Comparison of ENCODE assay signal across 20 cellular contexts in the genomic region with DNA sequence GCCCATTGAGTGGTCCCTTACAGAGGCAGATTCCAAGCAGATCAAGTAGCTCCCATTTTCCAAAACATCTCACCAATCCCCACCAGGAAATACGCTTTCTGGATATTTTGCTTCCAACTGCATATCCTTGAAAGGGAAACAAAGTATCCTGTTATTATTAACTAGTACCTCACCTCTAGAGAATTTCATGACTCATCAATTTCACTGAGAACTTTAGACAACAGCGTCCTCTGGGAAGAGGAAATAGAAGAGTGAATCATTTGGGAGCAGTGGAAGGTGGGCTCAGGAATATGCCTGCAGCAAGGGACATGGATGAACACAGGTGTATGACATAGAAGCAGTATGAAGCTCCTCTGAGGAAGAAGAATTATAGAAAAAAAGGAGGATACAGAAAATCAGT.
DNase-seq lines count a peak whose midpoint lies in the region; ATAC-seq, FAIRE-seq and TF ChIP-seq lines count a peak whose summit lies in the region.
"Had no signal": no experiment of that assay in that cellular context is flagged by ENCODE, and none has a peak within 500 bp of the region (broad histone marks: within the 10 kb centered on the region; RNA-seq: fewer than 3 reads in every experiment).

No MANE protein-coding gene starts in this region.

- H3K4me1 ChIP-seq in A673 (ENCODE audit: insufficient read depth, low read length, poor library complexity, severe bottlenecking) = no peaks in the 10 kb centered on the region
- H3K4me1 ChIP-seq: gastrocnemius medialis, transverse colon had no signal

- ATAC-seq in HG03442 (IDR thresholded peaks at IDR 0.05; ENCODE audit: unreplicated experiment) = no peak
- ATAC-seq: activated CD8-positive, alpha-beta T cell treated with anti-CD3 and anti-CD28 coated beads for 36 hours; gastrocnemius medialis; left cardiac atrium; natural killer cell treated with Interleukin-12 subunit alpha and Interleukin-12 subunit beta and Interleukin-15 and Interleukin-18, amount 100 ng/mL, for 72 hours had no signal

- intact Hi-C loops in A673 (cut with micrococcal nuclease; ENCODE audit: unreplicated experiment) (no loop called here), cardiac septum (cut with DNase I) (loop anchor here (10.0 kb wide), 6 partner anchors 168 to 978 kb away; no protein-coding TSS in a partner anchor)

- H3K27me3 ChIP-seq in A673 (replicated peaks; ENCODE audit: insufficient read depth, low read depth, low read length, poor library complexity) = no peaks in the 10 kb centered on the region
- H3K27me3 ChIP-seq in bronchial epithelial cell (ENCODE audit: control insufficient read depth, insufficient read depth, low read length) = no peaks in the 10 kb centered on the region
- H3K27me3 ChIP-seq in kidney epithelial cell (ENCODE audit: control insufficient read depth, insufficient read depth, low read length) = no peaks in the 10 kb centered on the region
- H3K27me3 ChIP-seq: gastrocnemius medialis, transverse colon had no signal

- peaks cover 16% of the 10 kb centered on the region for H3K9me3 ChIP-seq in A673 (ENCODE audit: low read depth, low read length, poor library complexity, severe bottlenecking)

- TF ChIP-seq CTCF in A673 (conservative IDR thresholded peaks at IDR 0.05; ENCODE audit: low read depth, low read length) (no peak), bronchial epithelial cell (IDR thresholded peaks at IDR 0.05; ENCODE audit: insufficient read depth, low read length, severe bottlenecking) (peak; percentile 14), kidney epithelial cell (IDR thresholded peaks at IDR 0.05; ENCODE audit: insufficient read depth, low read length, poor library complexity, severe bottlenecking) (peak; percentile 42)

- BruUV-seq in A673 (replicated peaks; lab: Mats Ljungman, UMichigan) = no TSS peak

- H3K27ac ChIP-seq in A673 (ENCODE audit: low read depth, low read length, poor library complexity, severe bottlenecking) = no peak overlapping the region
- H3K27ac ChIP-seq: gastrocnemius medialis, KMS-11, transverse colon had no signal

- DNase-seq in A673 (ENCODE audit: low spot score) (peak; percentile 6), HT1080 (ENCODE audit: low read depth) (peak; percentile 91), bronchial epithelial cell (ENCODE audit: low read depth) (peak; percentile 95), kidney epithelial cell (ENCODE audit: low read depth) (peak; percentile 75), NCI-H2081 (lab: John Stamatoyannopoulos, UW) (no peak), cardiac septum (ENCODE audit: low spot score) (no peak), ureter (ENCODE audit: low spot score) (no peak)
- DNase-seq: activated CD8-positive, alpha-beta T cell treated with anti-CD3 and anti-CD28 coated beads for 36 hours; activated naive CD4-positive, alpha-beta T cell treated with anti-CD3 and anti-CD28 coated beads, Interleukin-2, amount 10 ng/mL, durations not matched to agents 7 days and 5 days; DMS79; gastrocnemius medialis; left cardiac atrium; OCI-M1; stimulated activated CD4-positive, alpha-beta T cell treated with anti-CD3 and anti-CD28 coated beads, Interleukin-12 subunit alpha, Interleukin-12 subunit beta, amount 100 ng/mL, for 4 hours; T-helper 9 cell; transverse colon had no signal

- CTCF ChIA-PET in A673 (lab: Charles Lee) = interaction anchor here (0.6 kb wide), 1 partner anchor 1324 kb away, joined by 3 read pairs; no protein-coding TSS in a partner anchor

- H3K36me3 ChIP-seq in A673 (ENCODE audit: insufficient read depth, low read length, poor library complexity, severe bottlenecking) = no peaks in the 10 kb centered on the region
- no peaks in the 10 kb centered on the region for H3K36me3 ChIP-seq in bronchial epithelial cell (ENCODE audit: control insufficient read depth, insufficient read depth, low read length)
- H3K36me3 ChIP-seq in kidney epithelial cell (ENCODE audit: control insufficient read depth, insufficient read depth, low read length) = no peaks in the 10 kb centered on the region
- H3K36me3 ChIP-seq: gastrocnemius medialis, transverse colon had no signal

- FAIRE-seq in bronchial epithelial cell (lab: Jason Lieb, UNC) = no peak
- FAIRE-seq: colon had no signal

- H3K4me3 ChIP-seq in A673 (ENCODE audit: low read depth, low read length, poor library complexity, severe bottlenecking) = no peak overlapping the region
- H3K4me3 ChIP-seq in bronchial epithelial cell (ENCODE audit: low read depth, low read length) = no peak overlapping the region
- no peak overlapping the region for H3K4me3 ChIP-seq in kidney epithelial cell (ENCODE audit: low read depth, low read length)
- H3K4me3 ChIP-seq: gastrocnemius medialis, transverse colon had no signal

- POLR2A ChIA-PET in A673 (lab: Charles Lee; ENCODE audit: low non-redundant PET) = no interaction called here

Comparison
In these comparisons a context has a peak if more than half of its experiments do, and no peak if none do; other contexts are left out.
1. DNase-seq: peak in A673 (single experiment), HT1080 (single experiment), bronchial epithelial cell (single experiment) and kidney epithelial cell (single experiment); none in NCI-H2081 (0 of 2), cardiac septum (single experiment) and ureter (single experiment).